Comparison of ENCODE assay signal across 8 cellular contexts in the genomic region with DNA sequence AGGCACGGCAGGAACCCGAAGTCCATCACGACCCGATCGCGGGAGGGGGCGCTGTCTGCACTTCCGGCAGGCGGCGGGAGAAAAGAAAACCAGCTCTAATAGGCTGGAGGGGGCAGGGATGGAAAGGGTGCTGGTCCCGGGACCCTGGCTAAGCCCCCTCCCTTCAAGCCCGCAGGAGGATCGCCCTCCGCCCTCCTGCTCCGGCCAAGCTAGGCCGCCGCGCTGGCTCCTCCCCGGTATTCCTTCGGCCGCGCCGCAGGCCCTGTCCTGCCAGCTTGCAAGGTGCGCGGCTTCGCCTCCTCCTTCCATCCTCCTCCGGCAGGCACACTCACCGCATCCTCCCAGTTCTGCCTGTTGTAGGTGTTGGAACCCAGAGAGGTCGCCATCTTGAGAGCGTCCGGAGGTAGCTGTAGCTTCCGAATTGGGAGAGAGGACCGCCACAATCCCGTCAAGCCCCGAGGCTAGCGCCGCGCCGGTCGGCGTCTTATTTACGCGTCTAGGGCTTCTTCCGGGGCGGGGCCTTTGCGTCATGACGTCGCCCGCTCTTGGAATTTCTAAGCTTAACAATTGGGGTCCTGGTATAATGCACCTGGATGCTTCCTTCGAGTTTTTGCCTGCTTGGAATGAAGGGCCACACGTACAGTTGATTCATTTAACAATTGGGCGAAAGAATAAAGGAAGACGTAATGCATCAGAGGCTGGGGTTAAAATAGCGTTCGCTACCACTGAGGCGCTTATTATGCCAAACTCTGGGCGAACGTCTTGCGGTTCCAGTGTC. TPM values are rescaled to one million over a fixed set of nuclear protein-coding genes. Genes with fewer than 3 reads are reported as not detected.
A peak's percentile ranks its signal among the peaks of the same experiment; 100 is the strongest.
DNase-seq lines count a peak whose midpoint lies in the region; ATAC-seq and TF ChIP-seq lines count a peak whose summit lies in the region.

A gene (minus strand): TSS at position 463 of the 778 bp plus-strand sequence. CDS start 77 bp downstream, at position 386.

- H3F3A ChIP-seq in neural cell (ENCODE audit: insufficient read depth, low read length, poor library complexity, severe bottlenecking), result no peaks in the 10 kb centered on the region

- DNase-seq in ELR (ENCODE audit: low read depth) (peak; percentile 93), GOT3 (lab: John Stamatoyannopoulos, UW) (peak; percentile 69), RWPE2 (ENCODE audit: low spot score) (peak; percentile 94), fibroblast of the conjunctiva (ENCODE audit: low read depth) (peak; percentile 75)
- peak; percentile 86 for DNase-seq in activated T-helper 9 cell treated with anti-CD3 and anti-CD28 coated beads, Interleukin-2, amount 50 U/mL, for 16 hours (ENCODE audit: low read depth)

- H2AFZ ChIP-seq in neural cell (ENCODE audit: low read depth, low read length), result peak within 1 kb of the TSS; percentile 100

- H3K27me3 ChIP-seq in RWPE2 (ENCODE audit: insufficient read depth, poor library complexity, severe bottlenecking), result no peaks in the 10 kb centered on the region
- no peaks in the 10 kb centered on the region for H3K27me3 ChIP-seq in neural cell (ENCODE audit: insufficient read depth, low read depth, low read length)
- H3K27me3 ChIP-seq in stomach smooth muscle (ENCODE audit: control insufficient read depth in 1 of 2, insufficient read depth in 2 of 2, low read length in 2 of 2), result no peaks in the 10 kb centered on the region

- H3K79me2 ChIP-seq in neural cell (replicated peaks; ENCODE audit: insufficient read depth, low read length), result peaks cover 19% of the 10 kb centered on the region

- H3K9ac ChIP-seq in neural cell (ENCODE audit: low read length) (peak within 1 kb of the TSS; percentile 99), stomach smooth muscle (ENCODE audit: low read length in 2 of 2) (peak within 1 kb of the TSS; percentile 97)

- H3K4me2 ChIP-seq in neural cell (ENCODE audit: low read length), result peak within 1 kb of the TSS; percentile 90

- H3K9me3 ChIP-seq in RWPE2 (ENCODE audit: severe bottlenecking), result no peaks in the 10 kb centered on the region
- H3K9me3 ChIP-seq in neural cell (ENCODE audit: low read length), result no peaks in the 10 kb centered on the region
- H3K9me3 ChIP-seq in stomach smooth muscle (ENCODE audit: control insufficient read depth in 2 of 2, low read length in 2 of 2), result no peaks in the 10 kb centered on the region

- TF ChIP-seq CTCF in LNCAP (IDR thresholded peaks at IDR 0.05) (peak; percentile 67), RWPE2 (IDR thresholded peaks at IDR 0.05; ENCODE audit: poor library complexity, severe bottlenecking) (peak; percentile 90), neural cell (IDR thresholded peaks at IDR 0.05; ENCODE audit: poor library complexity, severe bottlenecking) (peak; percentile 76)

- H3K9me2 ChIP-seq in neural cell (ENCODE audit: insufficient read depth, low read length), result no peaks in the 10 kb centered on the region

- no peaks in the 10 kb centered on the region for H4K20me1 ChIP-seq in neural cell (ENCODE audit: insufficient read depth)

- ATAC-seq in RWPE2 (ENCODE audit: low read depth), result peak; percentile 92

- peak; percentile 71 for TF ChIP-seq EP300 in neural cell (conservative IDR thresholded peaks at IDR 0.05; ENCODE audit: poor library complexity, severe bottlenecking)

- H3K36me3 ChIP-seq in RWPE2 (ENCODE audit: low read depth), result peaks cover 41% of the 10 kb centered on the region
- no peaks in the 10 kb centered on the region for H3K36me3 ChIP-seq in neural cell (ENCODE audit: insufficient read depth, low read length)
- H3K36me3 ChIP-seq in stomach smooth muscle (ENCODE audit: control insufficient read depth in 2 of 2, insufficient read depth in 2 of 2, low read length in 2 of 2), result peaks cover 22 to 25% of the 10 kb centered on the region in 2 donors

- peak within 1 kb of the TSS; percentile 53 for H3K27ac ChIP-seq in RWPE2 (ENCODE audit: poor library complexity, severe bottlenecking)
- peak within 1 kb of the TSS; percentile 99 for H3K27ac ChIP-seq in neural cell (ENCODE audit: low read length)
- H3K27ac ChIP-seq in stomach smooth muscle (ENCODE audit: low read length), result peak within 1 kb of the TSS; percentile 95

- peak within 1 kb of the TSS; percentile 91 for H3K4me3 ChIP-seq in RWPE2 (ENCODE audit: severe bottlenecking)
- H3K4me3 ChIP-seq in neural cell (ENCODE audit: low read length), result peak within 1 kb of the TSS; percentile 93
- H3K4me3 ChIP-seq in stomach smooth muscle (ENCODE audit: low read length in 2 of 2), result peak within 1 kb of the TSS; percentile 82 to 95

- no peak for TF ChIP-seq RAD21 in neural cell (conservative IDR thresholded peaks at IDR 0.05)

- peaks cover 5% of the 10 kb centered on the region for H3K4me1 ChIP-seq in RWPE2 (ENCODE audit: insufficient read depth, poor library complexity, severe bottlenecking)
- peaks cover 5% of the 10 kb centered on the region for H3K4me1 ChIP-seq in stomach smooth muscle (ENCODE audit: control insufficient read depth, insufficient read depth, low read length)

TF ChIP-seq in neural cell, 6 proteins besides CTCF, POLR2A, EP300 and RAD21:
- TF ChIP-seq POLR2AphosphoS5 (IDR thresholded peaks at IDR 0.05) (peak; percentile 94), SMC3 (conservative IDR thresholded peaks at IDR 0.05; ENCODE audit: poor library complexity) (no peak), MXI1 (conservative IDR thresholded peaks at IDR 0.05; ENCODE audit: poor library complexity, severe bottlenecking) (peak; percentile 74), TAF1 (IDR thresholded peaks at IDR 0.05; ENCODE audit: low read depth) (peak; percentile 86)
- TF ChIP-seq, protein P1, sequence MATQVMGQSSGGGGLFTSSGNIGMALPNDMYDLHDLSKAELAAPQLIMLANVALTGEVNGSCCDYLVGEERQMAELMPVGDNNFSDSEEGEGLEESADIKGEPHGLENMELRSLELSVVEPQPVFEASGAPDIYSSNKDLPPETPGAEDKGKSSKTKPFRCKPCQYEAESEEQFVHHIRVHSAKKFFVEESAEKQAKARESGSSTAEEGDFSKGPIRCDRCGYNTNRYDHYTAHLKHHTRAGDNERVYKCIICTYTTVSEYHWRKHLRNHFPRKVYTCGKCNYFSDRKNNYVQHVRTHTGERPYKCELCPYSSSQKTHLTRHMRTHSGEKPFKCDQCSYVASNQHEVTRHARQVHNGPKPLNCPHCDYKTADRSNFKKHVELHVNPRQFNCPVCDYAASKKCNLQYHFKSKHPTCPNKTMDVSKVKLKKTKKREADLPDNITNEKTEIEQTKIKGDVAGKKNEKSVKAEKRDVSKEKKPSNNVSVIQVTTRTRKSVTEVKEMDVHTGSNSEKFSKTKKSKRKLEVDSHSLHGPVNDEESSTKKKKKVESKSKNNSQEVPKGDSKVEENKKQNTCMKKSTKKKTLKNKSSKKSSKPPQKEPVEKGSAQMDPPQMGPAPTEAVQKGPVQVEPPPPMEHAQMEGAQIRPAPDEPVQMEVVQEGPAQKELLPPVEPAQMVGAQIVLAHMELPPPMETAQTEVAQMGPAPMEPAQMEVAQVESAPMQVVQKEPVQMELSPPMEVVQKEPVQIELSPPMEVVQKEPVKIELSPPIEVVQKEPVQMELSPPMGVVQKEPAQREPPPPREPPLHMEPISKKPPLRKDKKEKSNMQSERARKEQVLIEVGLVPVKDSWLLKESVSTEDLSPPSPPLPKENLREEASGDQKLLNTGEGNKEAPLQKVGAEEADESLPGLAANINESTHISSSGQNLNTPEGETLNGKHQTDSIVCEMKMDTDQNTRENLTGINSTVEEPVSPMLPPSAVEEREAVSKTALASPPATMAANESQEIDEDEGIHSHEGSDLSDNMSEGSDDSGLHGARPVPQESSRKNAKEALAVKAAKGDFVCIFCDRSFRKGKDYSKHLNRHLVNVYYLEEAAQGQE (IDR thresholded peaks at IDR 0.05; ENCODE audit: borderline replicate concordance), result peak; percentile 91

RNA-seq across cellular contexts. Expression of the gene that starts here (rescaled TPM):
- 65.9 and 67.9 TPM in 2 replicates for polyA plus RNA-seq in neural cell
- 51.4 and 55.0 TPM in 2 replicates for polyA minus RNA-seq in neural cell

Comparison
In these comparisons a context has a peak if more than half of its experiments do, and no peak if none do; other contexts are left out.
1. Peak in every context shown above with its lines: DNase-seq, ATAC-seq, H3K4me3 ChIP-seq and H3K27ac ChIP-seq.